Comparison of ENCODE assay signal across 8 cellular contexts in the genomic region with DNA sequence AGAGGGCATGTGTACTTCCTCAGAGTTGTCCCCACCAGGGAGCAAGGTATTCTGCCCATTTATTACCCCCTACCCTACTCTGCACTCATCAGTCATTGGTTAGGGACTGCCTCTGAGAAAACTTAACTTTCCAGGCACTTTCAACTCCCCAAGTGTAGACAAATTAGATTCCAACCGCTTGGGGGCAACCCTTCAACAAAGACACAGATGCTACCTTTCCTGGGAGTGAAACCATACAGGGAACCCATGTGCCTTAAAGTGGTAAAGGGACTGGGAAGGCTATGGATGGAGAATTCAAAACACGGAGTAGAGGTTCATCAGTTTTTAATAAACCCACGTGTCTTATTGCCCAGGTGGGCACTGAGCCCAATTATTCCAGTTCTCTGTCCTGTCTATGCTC. TPM values are rescaled to one million over a fixed set of nuclear protein-coding genes. Genes with fewer than 3 reads are reported as not detected.
DNase-seq lines count a peak whose midpoint lies in the region; ATAC-seq lines count a peak whose summit lies in the region.

No MANE protein-coding gene starts in this region.

- no peak overlapping the region for H3K4me3 Mint-ChIP-seq in naive thymus-derived CD4-positive, alpha-beta T cell

- CTCF ChIA-PET in naive thymus-derived CD4-positive, alpha-beta T cell (lab: Charles Lee) = no interaction called here

- no peaks in the 10 kb centered on the region for H3K9me3 ChIP-seq in naive thymus-derived CD4-positive, alpha-beta T cell (ENCODE audit: control insufficient read depth in 2 of 3, low read length in 3 of 3)

- H3K9me3 Mint-ChIP-seq in naive thymus-derived CD4-positive, alpha-beta T cell = no peaks in the 10 kb centered on the region

- DNase-seq in AG08396 (ENCODE audit: low spot score) = peak; percentile 39
- DNase-seq in amniotic epithelial cell (ENCODE audit: low read depth) = peak; percentile 59
- DNase-seq in iris pigment epithelial cell (ENCODE audit: low read depth) = peak; percentile 56
- DNase-seq in stimulated activated CD4-positive, alpha-beta T cell treated with anti-CD3 and anti-CD28 coated beads, Interleukin-4, amount 100 ng/mL, for 4 hours = no peak
- DNase-seq in naive thymus-derived CD4-positive, alpha-beta T cell = no peak

- no peaks in the 10 kb centered on the region for H3K27me3 ChIP-seq in naive thymus-derived CD4-positive, alpha-beta T cell (ENCODE audit: control insufficient read depth in 2 of 2, insufficient read depth in 2 of 2, low read length in 2 of 2)

- no peak overlapping the region for H3K27ac ChIP-seq in naive thymus-derived CD4-positive, alpha-beta T cell (ENCODE audit: low read depth, low read length)

- ATAC-seq in HG02798 (IDR thresholded peaks at IDR 0.05; ENCODE audit: poor library complexity, unreplicated experiment) (peak; percentile 46), GM19397 (IDR thresholded peaks at IDR 0.05; ENCODE audit: unreplicated experiment) (no peak), GM19351 (IDR thresholded peaks at IDR 0.05; ENCODE audit: unreplicated experiment) (no peak)
- ATAC-seq in naive thymus-derived CD4-positive, alpha-beta T cell = no peak

- no peak overlapping the region for H3K27ac Mint-ChIP-seq in naive thymus-derived CD4-positive, alpha-beta T cell

- no peaks in the 10 kb centered on the region for H3K36me3 ChIP-seq in naive thymus-derived CD4-positive, alpha-beta T cell (ENCODE audit: control insufficient read depth in 2 of 3, insufficient read depth in 3 of 3, low read length in 3 of 3)

- H3K4me3 ChIP-seq in naive thymus-derived CD4-positive, alpha-beta T cell (ENCODE audit: low read length) = no peak overlapping the region

- peaks cover 0 to 10% (median 4%) of the 10 kb centered on the region in 5 donors for H3K27me3 Mint-ChIP-seq in naive thymus-derived CD4-positive, alpha-beta T cell

- intact Hi-C loops in naive thymus-derived CD4-positive, alpha-beta T cell (cut with micrococcal nuclease) = no loop called here

- no peaks in the 10 kb centered on the region for H3K4me1 ChIP-seq in naive thymus-derived CD4-positive, alpha-beta T cell (ENCODE audit: control insufficient read depth in 2 of 2, insufficient read depth in 2 of 2, low read length in 2 of 2)

- POLR2A ChIA-PET in naive thymus-derived CD4-positive, alpha-beta T cell (lab: Charles Lee) = no interaction called here

- H3K4me1 Mint-ChIP-seq in naive thymus-derived CD4-positive, alpha-beta T cell = peaks cover 0 to 2% (median 0%) of the 10 kb centered on the region in 7 donors

- no peaks in the 10 kb centered on the region for H3K36me3 Mint-ChIP-seq in naive thymus-derived CD4-positive, alpha-beta T cell

RNA-seq across cellular contexts. Expression of a gene that starts 19.4 kb away (rescaled TPM):
- total RNA-seq in naive thymus-derived CD4-positive, alpha-beta T cell = 10 to 100 TPM in 3 of 5 experiments, 1 to 10 TPM in 2; 2.4 to 28.8 (median 10.9) TPM
- polyA plus RNA-seq in naive thymus-derived CD4-positive, alpha-beta T cell = 10 to 100 TPM; 15.3 to 18.5 TPM

Comparison
In these comparisons a context has a peak if more than half of its experiments do, and no peak if none do; other contexts are left out.
1. DNase-seq: peak in AG08396 (single experiment), amniotic epithelial cell (single experiment) and iris pigment epithelial cell (single experiment); none in stimulated activated CD4-positive, alpha-beta T cell treated with anti-CD3 and anti-CD28 coated beads, Interleukin-4, amount 100 ng/mL, for 4 hours (0 of 2) and naive thymus-derived CD4-positive, alpha-beta T cell (0 of 9).